In the genomic region with DNA sequence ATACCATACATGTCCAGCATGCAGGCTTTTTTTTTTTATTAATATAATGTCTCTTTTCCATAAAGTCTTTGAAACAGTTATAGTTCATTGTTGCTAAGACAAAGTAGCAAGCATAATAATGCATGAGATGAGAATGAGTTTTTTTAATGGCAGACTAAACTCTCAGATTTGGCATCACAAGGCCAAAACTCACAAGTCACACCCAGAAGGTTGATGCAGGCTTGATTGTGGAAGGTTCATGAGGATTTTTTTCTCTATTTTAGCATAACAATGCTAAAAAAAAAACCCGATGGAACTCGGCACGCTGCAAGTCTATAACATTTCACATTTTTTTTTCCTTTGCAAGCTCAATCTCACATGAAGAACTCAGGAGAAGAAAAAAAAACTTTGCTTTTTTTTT, we compare ENCODE assay signal across 9 cellular contexts. TPM values are rescaled to one million over a fixed set of nuclear protein-coding genes. Genes with fewer than 3 reads are reported as not detected.
A peak's percentile ranks its signal among the peaks of the same experiment; 100 is the strongest.
DNase-seq lines count a peak whose midpoint lies in the region; ATAC-seq and TF ChIP-seq lines count a peak whose summit lies in the region.
"Had no signal": no experiment of that assay in that cellular context is flagged by ENCODE, and none has a peak within 500 bp of the region (broad histone marks: within the 10 kb centered on the region; RNA-seq: fewer than 3 reads in every experiment).

No MANE protein-coding gene starts in this region.

- WGBS in ectodermal cell, 2 experiments, result 4 to 9% methylated on average over 3 of the region's 3 CpGs

- TF ChIP-seq POLR2A in uterus (IDR thresholded peaks at IDR 0.05), result no peak

- H3K36me3 ChIP-seq in right atrium auricular region (no peaks in the 10 kb centered on the region), ectodermal cell (ENCODE audit: control insufficient read depth, insufficient read depth, low read length) (no peaks in the 10 kb centered on the region), uterus (no peaks in the 10 kb centered on the region)

- ATAC-seq in left cardiac atrium (no peak), natural killer cell (no peak), HG03045 (IDR thresholded peaks at IDR 0.05; ENCODE audit: unreplicated experiment) (no peak), GM18498 (IDR thresholded peaks at IDR 0.05; ENCODE audit: unreplicated experiment) (no peak)

- DNase-seq in right atrium auricular region (ENCODE audit: low spot score) (no peak), left cardiac atrium (no peak), natural killer cell (no peak), uterus (no peak), 8988T (no peak)

- H3K9me3 Mint-ChIP-seq in natural killer cell, result no peaks in the 10 kb centered on the region

- peak overlapping the region; percentile 79 to 89 for H3K27ac Mint-ChIP-seq in natural killer cell

- peaks cover 8% of the 10 kb centered on the region for H3K36me3 Mint-ChIP-seq in natural killer cell

- H3K9me3 ChIP-seq in right atrium auricular region, result no peaks in the 10 kb centered on the region
- H3K9me3 ChIP-seq in ectodermal cell (ENCODE audit: control insufficient read depth, low read length), result no peaks in the 10 kb centered on the region
- no peaks in the 10 kb centered on the region for H3K9me3 ChIP-seq in uterus

- no peaks in the 10 kb centered on the region for H3K27me3 Mint-ChIP-seq in natural killer cell (ENCODE audit: low read depth in 2 of 2)

- H3K27me3 ChIP-seq in right atrium auricular region (no peaks in the 10 kb centered on the region), ectodermal cell (ENCODE audit: control insufficient read depth, insufficient read depth, low read length, poor library complexity, severe bottlenecking) (peaks cover 9% of the 10 kb centered on the region), uterus (no peaks in the 10 kb centered on the region)

- H3K4me1 Mint-ChIP-seq in natural killer cell, result peaks cover 54 to 62% of the 10 kb centered on the region in 2 donors

- H3K4me1 ChIP-seq in right atrium auricular region (peaks cover 0 to 19% of the 10 kb centered on the region in 2 donors), ectodermal cell (ENCODE audit: control insufficient read depth, insufficient read depth, low read length) (peaks cover 8% of the 10 kb centered on the region), uterus (peaks cover 0 to 4% of the 10 kb centered on the region in 2 donors)

- peak overlapping the region; percentile 94 for H3K4me3 Mint-ChIP-seq in natural killer cell

- H3K27ac ChIP-seq in right atrium auricular region (peak overlapping the region; percentile 8 to 73), ectodermal cell (ENCODE audit: insufficient read depth, low read depth, low read length, poor library complexity, severe bottlenecking) (no peak overlapping the region), uterus (peak overlapping the region; percentile 96 to 98)

- intact Hi-C loops in left cardiac atrium (cut with DNase I) (loop anchor here in 1 of 2 donors (10.0 kb wide), 1 partner anchor 323 kb away; no protein-coding TSS in a partner anchor), natural killer cell (cut with micrococcal nuclease) (no loop called here), uterus (cut with DNase I; ENCODE audit: low total_unique reads) (no loop called here)

- H3K4me3 ChIP-seq in right atrium auricular region, result peak overlapping the region; percentile 52 to 58
- peak overlapping the region; percentile 69 for H3K4me3 ChIP-seq in ectodermal cell (ENCODE audit: insufficient read depth, low read depth, low read length)
- peak overlapping the region; percentile 78 to 82 for H3K4me3 ChIP-seq in uterus

- no peak for TF ChIP-seq CTCF in right atrium auricular region (IDR thresholded peaks at IDR 0.05)
- no peak for TF ChIP-seq CTCF in natural killer cell (IDR thresholded peaks at IDR 0.05)
- no peak for TF ChIP-seq CTCF in uterus (IDR thresholded peaks at IDR 0.05)

RNA-seq across cellular contexts. Expression of a gene that starts 2.8 kb away (rescaled TPM):
- 10 to 100 TPM in 1 of 2 donors, 1 to 10 TPM in 1; 5.4 to 16.7 TPM for total RNA-seq in right atrium auricular region
- 10 to 100 TPM; 19.5 to 38.5 TPM for total RNA-seq in left cardiac atrium
- 9.6 TPM for polyA plus RNA-seq in ectodermal cell (2013, experiment 1 of 4)
- 7.4 TPM for polyA plus RNA-seq in ectodermal cell (2013, experiment 2 of 4)
- 7.6 TPM for polyA plus RNA-seq in ectodermal cell (2013, experiment 3 of 4)
- 8.5 TPM for polyA plus RNA-seq in ectodermal cell (2013, experiment 4 of 4)
- 10 to 100 TPM; 24.0 to 50.1 (median 27.1) TPM for total RNA-seq in natural killer cell
- 10 to 100 TPM; 11.0 to 92.6 (median 26.3) TPM for total RNA-seq in uterus
- total RNA-seq: HT1080 had no signal
